In the genomic region with DNA sequence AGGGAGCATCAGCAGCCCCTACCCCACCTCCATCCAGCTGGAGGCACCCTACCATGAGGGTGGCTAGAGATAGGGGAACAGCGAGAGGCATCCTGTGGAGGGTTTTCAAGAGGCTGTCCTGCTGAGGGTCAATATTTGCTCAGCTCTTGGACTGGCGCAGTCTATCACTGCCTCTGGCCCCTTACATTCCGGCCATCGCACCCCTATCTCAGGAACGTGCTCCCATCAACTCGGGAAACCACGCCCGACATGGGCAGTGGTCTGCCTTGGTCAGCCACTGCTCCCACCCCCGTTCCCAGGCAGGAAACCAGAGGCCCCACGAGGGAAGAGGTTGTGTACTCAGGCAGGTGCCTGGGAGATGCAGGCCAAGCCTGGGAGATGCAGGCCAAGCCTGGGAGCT, we compare ENCODE assay signal across 1 cellular context.
TF ChIP-seq lines count a peak whose summit lies in the region.

No MANE protein-coding gene starts in this region.

TF ChIP-seq in HepG2, 621 proteins besides CTCF, POLR2A, EP300 and RAD21 (continued from another document):
- TF ChIP-seq, protein P1, sequence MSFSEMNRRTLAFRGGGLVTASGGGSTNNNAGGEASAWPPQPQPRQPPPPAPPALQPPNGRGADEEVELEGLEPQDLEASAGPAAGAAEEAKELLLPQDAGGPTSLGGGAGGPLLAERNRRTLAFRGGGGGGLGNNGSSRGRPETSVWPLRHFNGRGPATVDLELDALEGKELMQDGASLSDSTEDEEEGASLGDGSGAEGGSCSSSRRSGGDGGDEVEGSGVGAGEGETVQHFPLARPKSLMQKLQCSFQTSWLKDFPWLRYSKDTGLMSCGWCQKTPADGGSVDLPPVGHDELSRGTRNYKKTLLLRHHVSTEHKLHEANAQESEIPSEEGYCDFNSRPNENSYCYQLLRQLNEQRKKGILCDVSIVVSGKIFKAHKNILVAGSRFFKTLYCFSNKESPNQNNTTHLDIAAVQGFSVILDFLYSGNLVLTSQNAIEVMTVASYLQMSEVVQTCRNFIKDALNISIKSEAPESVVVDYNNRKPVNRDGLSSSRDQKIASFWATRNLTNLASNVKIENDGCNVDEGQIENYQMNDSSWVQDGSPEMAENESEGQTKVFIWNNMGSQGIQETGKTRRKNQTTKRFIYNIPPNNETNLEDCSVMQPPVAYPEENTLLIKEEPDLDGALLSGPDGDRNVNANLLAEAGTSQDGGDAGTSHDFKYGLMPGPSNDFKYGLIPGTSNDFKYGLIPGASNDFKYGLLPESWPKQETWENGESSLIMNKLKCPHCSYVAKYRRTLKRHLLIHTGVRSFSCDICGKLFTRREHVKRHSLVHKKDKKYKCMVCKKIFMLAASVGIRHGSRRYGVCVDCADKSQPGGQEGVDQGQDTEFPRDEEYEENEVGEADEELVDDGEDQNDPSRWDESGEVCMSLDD (CRISPR knock-in tag; IDR thresholded peaks at IDR 0.05; ENCODE audit: borderline replicate concordance), result peak; percentile 94
- TF ChIP-seq ZSCAN22 (CRISPR knock-in tag; IDR thresholded peaks at IDR 0.05), result no peak
- TF ChIP-seq RFXANK (CRISPR knock-in tag; IDR thresholded peaks at IDR 0.05), result no peak
- TF ChIP-seq HCFC1 (IDR thresholded peaks at IDR 0.05; ENCODE audit: low read depth, low read length), result no peak
- peak; percentile 40; the same call in 1 of the 2 replicates for TF ChIP-seq POGZ (CRISPR knock-in tag; IDR thresholded peaks at IDR 0.05)
- no peak for TF ChIP-seq KDM4B (CRISPR knock-in tag; IDR thresholded peaks at IDR 0.05)
- no peak for TF ChIP-seq TMF1 (CRISPR knock-in tag; IDR thresholded peaks at IDR 0.05; ENCODE audit: low read depth)
- no peak for TF ChIP-seq ZNF382 (CRISPR knock-in tag; IDR thresholded peaks at IDR 0.05; ENCODE audit: borderline replicate concordance)
- no peak for TF ChIP-seq FOXP1 (IDR thresholded peaks at IDR 0.05)
- TF ChIP-seq FOXP1 (CRISPR knock-in tag; IDR thresholded peaks at IDR 0.05), result 0 out of 2 replicates have a peak, but pooled peaks have one; percentile 6
- TF ChIP-seq ZNF33A (CRISPR knock-in tag; IDR thresholded peaks at IDR 0.05; ENCODE audit: borderline replicate concordance), result no peak
- no peak for TF ChIP-seq SAFB2 (CRISPR knock-in tag; IDR thresholded peaks at IDR 0.05; ENCODE audit: borderline replicate concordance, low read depth)
- no peak for TF ChIP-seq ZNF841 (CRISPR knock-in tag; IDR thresholded peaks at IDR 0.05; ENCODE audit: borderline replicate concordance)
- TF ChIP-seq, protein P2, sequence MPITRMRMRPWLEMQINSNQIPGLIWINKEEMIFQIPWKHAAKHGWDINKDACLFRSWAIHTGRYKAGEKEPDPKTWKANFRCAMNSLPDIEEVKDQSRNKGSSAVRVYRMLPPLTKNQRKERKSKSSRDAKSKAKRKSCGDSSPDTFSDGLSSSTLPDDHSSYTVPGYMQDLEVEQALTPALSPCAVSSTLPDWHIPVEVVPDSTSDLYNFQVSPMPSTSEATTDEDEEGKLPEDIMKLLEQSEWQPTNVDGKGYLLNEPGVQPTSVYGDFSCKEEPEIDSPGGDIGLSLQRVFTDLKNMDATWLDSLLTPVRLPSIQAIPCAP (CRISPR knock-in tag; IDR thresholded peaks at IDR 0.05; ENCODE audit: low read depth), result no peak
- peak; percentile 85; the same call in 1 of the 2 replicates for TF ChIP-seq DMAP1 (CRISPR knock-in tag; IDR thresholded peaks at IDR 0.05)
- no peak for TF ChIP-seq TOPORS (CRISPR knock-in tag; IDR thresholded peaks at IDR 0.05)
- no peak for TF ChIP-seq ZNF777 (CRISPR knock-in tag; IDR thresholded peaks at IDR 0.05)
- peak; percentile 68; the same call in 1 of the 2 replicates for TF ChIP-seq PHF21A (CRISPR knock-in tag; IDR thresholded peaks at IDR 0.05)
- no peak for TF ChIP-seq PHF20 (CRISPR knock-in tag; IDR thresholded peaks at IDR 0.05)
- TF ChIP-seq PRPF4 (IDR thresholded peaks at IDR 0.05; ENCODE audit: low read depth, low read length, poor library complexity, severe bottlenecking), result no peak
- no peak for TF ChIP-seq ZNF773 (CRISPR knock-in tag; IDR thresholded peaks at IDR 0.05; ENCODE audit: borderline replicate concordance)
- 0 out of 2 replicates have a peak, but pooled peaks have one; percentile 13 for TF ChIP-seq ZNF121 (CRISPR knock-in tag; IDR thresholded peaks at IDR 0.05)
- TF ChIP-seq MEIS1 (CRISPR knock-in tag; IDR thresholded peaks at IDR 0.05; ENCODE audit: borderline replicate concordance), result no peak
- TF ChIP-seq ZNF879 (CRISPR knock-in tag; IDR thresholded peaks at IDR 0.05), result no peak
- no peak for TF ChIP-seq FOXM1 (CRISPR knock-in tag; IDR thresholded peaks at IDR 0.05)
- no peak for TF ChIP-seq POLR2AphosphoS5 (IDR thresholded peaks at IDR 0.05; ENCODE audit: low read depth, low read length)
